ENCODE assay signal across 1 cellular context in the genomic region with DNA sequence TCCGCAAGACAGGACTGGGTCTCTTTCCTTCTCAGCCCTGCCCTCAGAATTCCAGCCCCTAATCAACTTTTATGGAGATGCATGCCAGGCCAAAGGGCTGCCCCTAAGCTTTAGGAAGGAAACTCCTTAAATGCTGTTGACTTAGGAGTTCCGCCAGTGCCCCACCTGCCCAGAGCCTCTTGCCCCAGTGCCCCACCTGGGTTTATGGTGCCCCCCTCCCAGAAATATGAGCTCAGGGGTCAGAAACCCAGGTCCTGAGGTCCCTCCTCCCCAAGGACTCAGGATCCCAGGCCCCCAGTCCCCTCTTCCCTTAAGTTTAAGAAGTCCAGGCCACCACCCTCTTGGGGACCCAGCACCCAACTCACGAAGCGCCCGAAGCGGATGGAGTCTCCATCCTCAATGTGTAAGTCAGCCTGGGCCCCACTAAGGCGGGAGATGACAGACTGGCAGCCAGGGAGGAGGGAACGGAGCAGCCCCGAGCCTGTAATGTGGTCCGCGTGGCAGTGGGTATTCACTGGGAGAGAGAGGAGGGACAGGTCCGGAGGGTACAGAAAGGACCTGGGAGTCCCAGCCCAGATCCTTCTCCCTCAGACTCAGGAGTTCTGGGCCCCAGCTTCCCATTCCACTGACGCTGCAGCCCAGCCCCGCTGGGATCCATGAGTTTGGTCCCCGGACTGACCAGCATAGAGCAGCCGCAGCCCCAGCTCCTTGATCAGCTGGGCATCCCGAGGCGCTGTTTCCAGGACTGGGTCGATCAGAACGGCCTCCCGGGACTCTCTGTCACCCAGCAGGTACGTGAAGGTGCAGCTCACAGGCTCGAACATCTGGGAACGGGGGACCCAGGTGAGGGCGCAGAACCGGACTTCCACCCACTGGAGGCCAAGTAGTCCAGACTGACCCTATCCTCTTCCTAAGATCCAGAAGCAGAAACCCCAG.
TF ChIP-seq lines count a peak whose summit lies in the region.

No MANE protein-coding gene starts in this region.

TF ChIP-seq in HEK293T, 16 proteins besides CTCF, POLR2A, EP300 and RAD21 (continued from another document):
- TF ChIP-seq, protein P1, sequence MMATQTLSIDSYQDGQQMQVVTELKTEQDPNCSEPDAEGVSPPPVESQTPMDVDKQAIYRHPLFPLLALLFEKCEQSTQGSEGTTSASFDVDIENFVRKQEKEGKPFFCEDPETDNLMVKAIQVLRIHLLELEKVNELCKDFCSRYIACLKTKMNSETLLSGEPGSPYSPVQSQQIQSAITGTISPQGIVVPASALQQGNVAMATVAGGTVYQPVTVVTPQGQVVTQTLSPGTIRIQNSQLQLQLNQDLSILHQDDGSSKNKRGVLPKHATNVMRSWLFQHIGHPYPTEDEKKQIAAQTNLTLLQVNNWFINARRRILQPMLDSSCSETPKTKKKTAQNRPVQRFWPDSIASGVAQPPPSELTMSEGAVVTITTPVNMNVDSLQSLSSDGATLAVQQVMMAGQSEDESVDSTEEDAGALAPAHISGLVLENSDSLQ (IDR thresholded peaks at IDR 0.05), result no peak
- TF ChIP-seq NFRKB (IDR thresholded peaks at IDR 0.05) (no peak), SUZ12 (IDR thresholded peaks at IDR 0.05) (no peak), ELF4 (IDR thresholded peaks at IDR 0.05) (no peak), FOXK2 (IDR thresholded peaks at IDR 0.05) (no peak), BHLHE40 (IDR thresholded peaks at IDR 0.05; ENCODE audit: borderline replicate concordance) (no peak)
TF ChIP-seq in HEK293T: peak in this region for 0.
